In genomic region chr15:25067725-25068309, GRCh38 we compare ENCODE assay signal across 25 cellular contexts.
"Had no signal": no experiment of that assay in that cellular context is flagged by ENCODE, and none has a peak within 500 bp of the region (broad histone marks: within the 10 kb centered on the region; RNA-seq: fewer than 3 reads in every experiment).

No MANE protein-coding gene starts in this region.

- H3K36me3 ChIP-seq: neutrophil had no signal

- H3K4me3 Mint-ChIP-seq: activated B cell treated with CpG ODN at 0.5 μM for 24 hours; activated CD4-positive, alpha-beta memory T cell treated with anti-CD3 and anti-CD28 coated beads for 36 hours; activated naive CD8-positive, alpha-beta T cell; activated T-helper 1 cell treated with anti-CD3 and anti-CD28 coated beads, Interleukin-12 subunit alpha, Interleukin-12 subunit beta, Interleukin-2, Interleukin-4 antibody, amounts not matched to agents 30 ng/mL and 10 ng/mL and 1 ng/mL, durations not matched to agents 14 hours and 24 hours and 36 hours; immature natural killer cell; natural killer cell treated with Interleukin-12 subunit alpha and Interleukin-12 subunit beta and Interleukin-15 and Interleukin-18, amount 100 ng/mL, for 72 hours; stimulated activated effector memory CD8-positive, alpha-beta T cell treated with anti-CD3 and anti-CD28 coated beads, Interleukin-12 subunit alpha, Interleukin-12 subunit beta, amount 100 ng/mL, for 72 hours had no signal

- H3K27ac Mint-ChIP-seq: activated B cell treated with CpG ODN at 0.5 μM for 24 hours; activated CD4-positive, alpha-beta memory T cell treated with anti-CD3 and anti-CD28 coated beads for 36 hours; activated naive CD8-positive, alpha-beta T cell; activated T-helper 1 cell treated with anti-CD3 and anti-CD28 coated beads, Interleukin-12 subunit alpha, Interleukin-12 subunit beta, Interleukin-2, Interleukin-4 antibody, amounts not matched to agents 30 ng/mL and 10 ng/mL and 1 ng/mL, durations not matched to agents 14 hours and 24 hours and 36 hours; immature natural killer cell; natural killer cell treated with Interleukin-12 subunit alpha and Interleukin-12 subunit beta and Interleukin-15 and Interleukin-18, amount 100 ng/mL, for 72 hours; stimulated activated effector memory CD8-positive, alpha-beta T cell treated with anti-CD3 and anti-CD28 coated beads, Interleukin-12 subunit alpha, Interleukin-12 subunit beta, amount 100 ng/mL, for 72 hours had no signal

- FAIRE-seq: colon, pancreas had no signal

- H3K4me3 ChIP-seq: heart right ventricle, pancreas, right lobe of liver, smooth muscle cell, stomach, upper lobe of left lung had no signal

- H3K27me3 Mint-ChIP-seq: activated B cell treated with CpG ODN at 0.5 μM for 24 hours; activated CD4-positive, alpha-beta memory T cell treated with anti-CD3 and anti-CD28 coated beads for 36 hours; activated naive CD8-positive, alpha-beta T cell; natural killer cell treated with Interleukin-12 subunit alpha and Interleukin-12 subunit beta and Interleukin-15 and Interleukin-18, amount 100 ng/mL, for 72 hours had no signal

- H3K4me1 ChIP-seq: heart right ventricle, pancreas, right lobe of liver, stomach, upper lobe of left lung had no signal

- H3K27me3 ChIP-seq: heart right ventricle, neutrophil, pancreas, right lobe of liver, stomach, upper lobe of left lung had no signal

- H3K27ac ChIP-seq: heart right ventricle, neutrophil, pancreas, right lobe of liver, stomach, thoracic aorta, upper lobe of left lung had no signal

- DNase-seq: activated B cell treated with CpG ODN at 0.5 μM for 24 hours; activated CD4-positive, alpha-beta memory T cell treated with anti-CD3 and anti-CD28 coated beads for 36 hours; activated CD4-positive, alpha-beta T cell treated with anti-CD3 and anti-CD28 coated beads for 4 hours; activated T-cell treated with anti-CD3 and anti-CD28 coated beads for 4 hours; amniotic stem cell; heart right ventricle; immature natural killer cell; left ventricle myocardium superior; mesenchymal stem cell; stimulated activated CD4-positive, alpha-beta T cell treated with anti-CD3 and anti-CD28 coated beads, Interleukin-4, amount 100 ng/mL, for 24 hours; stomach; T-helper 1 cell; T-helper 9 cell; upper lobe of left lung had no signal

- ATAC-seq: esophagus mucosa; heart right ventricle; left ventricle myocardium superior; natural killer cell treated with Interleukin-12 subunit alpha and Interleukin-12 subunit beta and Interleukin-15 and Interleukin-18, amount 100 ng/mL, for 72 hours; pancreas; right lobe of liver; stimulated activated effector memory CD8-positive, alpha-beta T cell treated with anti-CD3 and anti-CD28 coated beads, Interleukin-12 subunit alpha, Interleukin-12 subunit beta, amount 100 ng/mL, for 72 hours had no signal

- H3K4me1 Mint-ChIP-seq: activated B cell treated with CpG ODN at 0.5 μM for 24 hours; stimulated activated effector memory CD8-positive, alpha-beta T cell treated with anti-CD3 and anti-CD28 coated beads, Interleukin-12 subunit alpha, Interleukin-12 subunit beta, amount 100 ng/mL, for 72 hours had no signal

- H3K4me2 ChIP-seq: smooth muscle cell had no signal
